In the genomic region with DNA sequence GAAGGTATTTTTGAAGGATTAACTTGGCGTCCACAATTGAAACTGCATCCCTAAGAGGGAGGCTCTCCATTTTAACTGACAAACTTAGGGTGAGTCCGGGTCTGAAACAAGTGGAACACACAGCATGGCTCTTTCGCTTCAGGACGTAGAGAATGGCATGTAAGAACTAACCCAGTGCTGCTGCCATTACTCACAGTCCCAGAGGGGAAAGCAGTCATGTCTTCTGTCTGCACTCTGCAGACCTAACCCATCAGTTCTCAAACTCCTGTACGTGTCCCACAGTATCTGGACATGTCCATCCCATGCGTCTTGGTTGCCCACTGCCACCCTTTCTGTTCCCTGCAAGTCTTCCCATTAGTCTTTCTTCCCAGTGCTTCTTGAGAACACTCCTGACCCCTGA, we compare ENCODE assay signal across 1 cellular context.
TF ChIP-seq lines count a peak whose summit lies in the region.

No MANE protein-coding gene starts in this region.

TF ChIP-seq in K562, 482 proteins besides CTCF, POLR2A, EP300 and RAD21 (continued from another document and continues in another):
- no peak for TF ChIP-seq MYBL2 (IDR thresholded peaks at IDR 0.05; ENCODE audit: low read depth)
- no peak for TF ChIP-seq MYBL2 (CRISPR knock-in tag; IDR thresholded peaks at IDR 0.05; ENCODE audit: borderline replicate concordance)
- no peak for TF ChIP-seq PTBP1 (IDR thresholded peaks at IDR 0.05; ENCODE audit: low read depth, low read length)
- TF ChIP-seq, protein P1, sequence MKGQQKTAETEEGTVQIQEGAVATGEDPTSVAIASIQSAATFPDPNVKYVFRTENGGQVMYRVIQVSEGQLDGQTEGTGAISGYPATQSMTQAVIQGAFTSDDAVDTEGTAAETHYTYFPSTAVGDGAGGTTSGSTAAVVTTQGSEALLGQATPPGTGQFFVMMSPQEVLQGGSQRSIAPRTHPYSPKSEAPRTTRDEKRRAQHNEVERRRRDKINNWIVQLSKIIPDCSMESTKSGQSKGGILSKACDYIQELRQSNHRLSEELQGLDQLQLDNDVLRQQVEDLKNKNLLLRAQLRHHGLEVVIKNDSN (CRISPR knock-in tag; IDR thresholded peaks at IDR 0.05): peak; percentile 35; the same call in 1 of the 2 replicates
- TF ChIP-seq FOXK2 (conservative IDR thresholded peaks at IDR 0.05 in 1 of 2, IDR thresholded peaks at IDR 0.05 in 1 of 2; ENCODE audit: low read depth in 2 of 2): no peak
- TF ChIP-seq, protein P2, sequence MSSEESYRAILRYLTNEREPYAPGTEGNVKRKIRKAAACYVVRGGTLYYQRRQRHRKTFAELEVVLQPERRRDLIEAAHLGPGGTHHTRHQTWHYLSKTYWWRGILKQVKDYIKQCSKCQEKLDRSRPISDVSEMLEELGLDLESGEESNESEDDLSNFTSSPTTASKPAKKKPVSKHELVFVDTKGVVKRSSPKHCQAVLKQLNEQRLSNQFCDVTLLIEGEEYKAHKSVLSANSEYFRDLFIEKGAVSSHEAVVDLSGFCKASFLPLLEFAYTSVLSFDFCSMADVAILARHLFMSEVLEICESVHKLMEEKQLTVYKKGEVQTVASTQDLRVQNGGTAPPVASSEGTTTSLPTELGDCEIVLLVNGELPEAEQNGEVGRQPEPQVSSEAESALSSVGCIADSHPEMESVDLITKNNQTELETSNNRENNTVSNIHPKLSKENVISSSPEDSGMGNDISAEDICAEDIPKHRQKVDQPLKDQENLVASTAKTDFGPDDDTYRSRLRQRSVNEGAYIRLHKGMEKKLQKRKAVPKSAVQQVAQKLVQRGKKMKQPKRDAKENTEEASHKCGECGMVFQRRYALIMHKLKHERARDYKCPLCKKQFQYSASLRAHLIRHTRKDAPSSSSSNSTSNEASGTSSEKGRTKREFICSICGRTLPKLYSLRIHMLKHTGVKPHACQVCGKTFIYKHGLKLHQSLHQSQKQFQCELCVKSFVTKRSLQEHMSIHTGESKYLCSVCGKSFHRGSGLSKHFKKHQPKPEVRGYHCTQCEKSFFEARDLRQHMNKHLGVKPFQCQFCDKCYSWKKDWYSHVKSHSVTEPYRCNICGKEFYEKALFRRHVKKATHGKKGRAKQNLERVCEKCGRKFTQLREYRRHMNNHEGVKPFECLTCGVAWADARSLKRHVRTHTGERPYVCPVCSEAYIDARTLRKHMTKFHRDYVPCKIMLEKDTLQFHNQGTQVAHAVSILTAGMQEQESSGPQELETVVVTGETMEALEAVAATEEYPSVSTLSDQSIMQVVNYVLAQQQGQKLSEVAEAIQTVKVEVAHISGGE (CRISPR knock-in tag; IDR thresholded peaks at IDR 0.05): no peak
- no peak for TF ChIP-seq XRCC4 (IDR thresholded peaks at IDR 0.05; ENCODE audit: extremely low read depth, insufficient read depth, insufficient read length)
- TF ChIP-seq, protein P3, sequence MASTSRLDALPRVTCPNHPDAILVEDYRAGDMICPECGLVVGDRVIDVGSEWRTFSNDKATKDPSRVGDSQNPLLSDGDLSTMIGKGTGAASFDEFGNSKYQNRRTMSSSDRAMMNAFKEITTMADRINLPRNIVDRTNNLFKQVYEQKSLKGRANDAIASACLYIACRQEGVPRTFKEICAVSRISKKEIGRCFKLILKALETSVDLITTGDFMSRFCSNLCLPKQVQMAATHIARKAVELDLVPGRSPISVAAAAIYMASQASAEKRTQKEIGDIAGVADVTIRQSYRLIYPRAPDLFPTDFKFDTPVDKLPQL (IDR thresholded peaks at IDR 0.05; ENCODE audit: extremely low read depth, insufficient read length): no peak
- no peak for TF ChIP-seq TAF9B (IDR thresholded peaks at IDR 0.05; ENCODE audit: partially characterized antibody)
- TF ChIP-seq, protein P4, sequence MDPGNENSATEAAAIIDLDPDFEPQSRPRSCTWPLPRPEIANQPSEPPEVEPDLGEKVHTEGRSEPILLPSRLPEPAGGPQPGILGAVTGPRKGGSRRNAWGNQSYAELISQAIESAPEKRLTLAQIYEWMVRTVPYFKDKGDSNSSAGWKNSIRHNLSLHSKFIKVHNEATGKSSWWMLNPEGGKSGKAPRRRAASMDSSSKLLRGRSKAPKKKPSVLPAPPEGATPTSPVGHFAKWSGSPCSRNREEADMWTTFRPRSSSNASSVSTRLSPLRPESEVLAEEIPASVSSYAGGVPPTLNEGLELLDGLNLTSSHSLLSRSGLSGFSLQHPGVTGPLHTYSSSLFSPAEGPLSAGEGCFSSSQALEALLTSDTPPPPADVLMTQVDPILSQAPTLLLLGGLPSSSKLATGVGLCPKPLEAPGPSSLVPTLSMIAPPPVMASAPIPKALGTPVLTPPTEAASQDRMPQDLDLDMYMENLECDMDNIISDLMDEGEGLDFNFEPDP (CRISPR knock-in tag; IDR thresholded peaks at IDR 0.05): no peak
- no peak for TF ChIP-seq ZNF551 (CRISPR knock-in tag; IDR thresholded peaks at IDR 0.05)
- no peak for TF ChIP-seq CHD1 (IDR thresholded peaks at IDR 0.05; ENCODE audit: low read length)
- TF ChIP-seq STAT5B (CRISPR knock-in tag; IDR thresholded peaks at IDR 0.05): no peak
- TF ChIP-seq, protein P5, sequence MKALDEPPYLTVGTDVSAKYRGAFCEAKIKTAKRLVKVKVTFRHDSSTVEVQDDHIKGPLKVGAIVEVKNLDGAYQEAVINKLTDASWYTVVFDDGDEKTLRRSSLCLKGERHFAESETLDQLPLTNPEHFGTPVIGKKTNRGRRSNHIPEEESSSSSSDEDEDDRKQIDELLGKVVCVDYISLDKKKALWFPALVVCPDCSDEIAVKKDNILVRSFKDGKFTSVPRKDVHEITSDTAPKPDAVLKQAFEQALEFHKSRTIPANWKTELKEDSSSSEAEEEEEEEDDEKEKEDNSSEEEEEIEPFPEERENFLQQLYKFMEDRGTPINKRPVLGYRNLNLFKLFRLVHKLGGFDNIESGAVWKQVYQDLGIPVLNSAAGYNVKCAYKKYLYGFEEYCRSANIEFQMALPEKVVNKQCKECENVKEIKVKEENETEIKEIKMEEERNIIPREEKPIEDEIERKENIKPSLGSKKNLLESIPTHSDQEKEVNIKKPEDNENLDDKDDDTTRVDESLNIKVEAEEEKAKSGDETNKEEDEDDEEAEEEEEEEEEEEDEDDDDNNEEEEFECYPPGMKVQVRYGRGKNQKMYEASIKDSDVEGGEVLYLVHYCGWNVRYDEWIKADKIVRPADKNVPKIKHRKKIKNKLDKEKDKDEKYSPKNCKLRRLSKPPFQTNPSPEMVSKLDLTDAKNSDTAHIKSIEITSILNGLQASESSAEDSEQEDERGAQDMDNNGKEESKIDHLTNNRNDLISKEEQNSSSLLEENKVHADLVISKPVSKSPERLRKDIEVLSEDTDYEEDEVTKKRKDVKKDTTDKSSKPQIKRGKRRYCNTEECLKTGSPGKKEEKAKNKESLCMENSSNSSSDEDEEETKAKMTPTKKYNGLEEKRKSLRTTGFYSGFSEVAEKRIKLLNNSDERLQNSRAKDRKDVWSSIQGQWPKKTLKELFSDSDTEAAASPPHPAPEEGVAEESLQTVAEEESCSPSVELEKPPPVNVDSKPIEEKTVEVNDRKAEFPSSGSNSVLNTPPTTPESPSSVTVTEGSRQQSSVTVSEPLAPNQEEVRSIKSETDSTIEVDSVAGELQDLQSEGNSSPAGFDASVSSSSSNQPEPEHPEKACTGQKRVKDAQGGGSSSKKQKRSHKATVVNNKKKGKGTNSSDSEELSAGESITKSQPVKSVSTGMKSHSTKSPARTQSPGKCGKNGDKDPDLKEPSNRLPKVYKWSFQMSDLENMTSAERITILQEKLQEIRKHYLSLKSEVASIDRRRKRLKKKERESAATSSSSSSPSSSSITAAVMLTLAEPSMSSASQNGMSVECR (CRISPR knock-in tag; IDR thresholded peaks at IDR 0.05): 0 out of 2 replicates have a peak, but pooled peaks have one; percentile 24
- no peak for TF ChIP-seq ZNF146 (CRISPR knock-in tag; IDR thresholded peaks at IDR 0.05; ENCODE audit: unreplicated experiment)
- no peak for TF ChIP-seq PHF8 (IDR thresholded peaks at IDR 0.05; ENCODE audit: borderline replicate concordance, low read length)
- no peak for TF ChIP-seq JUN (IDR thresholded peaks at IDR 0.05; ENCODE audit: borderline replicate concordance, low read depth, low read length)
- no peak for TF ChIP-seq JUN (CRISPR knock-in tag; IDR thresholded peaks at IDR 0.05; ENCODE audit: borderline replicate concordance)
- TF ChIP-seq TAF15 (IDR thresholded peaks at IDR 0.05; ENCODE audit: low read depth, low read length): no peak
- TF ChIP-seq, protein P6, sequence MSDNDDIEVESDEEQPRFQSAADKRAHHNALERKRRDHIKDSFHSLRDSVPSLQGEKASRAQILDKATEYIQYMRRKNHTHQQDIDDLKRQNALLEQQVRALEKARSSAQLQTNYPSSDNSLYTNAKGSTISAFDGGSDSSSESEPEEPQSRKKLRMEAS (CRISPR knock-in tag; IDR thresholded peaks at IDR 0.05): no peak; the same call in 1 of the 2 replicates
- no peak for TF ChIP-seq FOSL1 (tag; conservative IDR thresholded peaks at IDR 0.05)
- TF ChIP-seq CBFA2T2 (conservative IDR thresholded peaks at IDR 0.05): no peak
- TF ChIP-seq, protein P7, sequence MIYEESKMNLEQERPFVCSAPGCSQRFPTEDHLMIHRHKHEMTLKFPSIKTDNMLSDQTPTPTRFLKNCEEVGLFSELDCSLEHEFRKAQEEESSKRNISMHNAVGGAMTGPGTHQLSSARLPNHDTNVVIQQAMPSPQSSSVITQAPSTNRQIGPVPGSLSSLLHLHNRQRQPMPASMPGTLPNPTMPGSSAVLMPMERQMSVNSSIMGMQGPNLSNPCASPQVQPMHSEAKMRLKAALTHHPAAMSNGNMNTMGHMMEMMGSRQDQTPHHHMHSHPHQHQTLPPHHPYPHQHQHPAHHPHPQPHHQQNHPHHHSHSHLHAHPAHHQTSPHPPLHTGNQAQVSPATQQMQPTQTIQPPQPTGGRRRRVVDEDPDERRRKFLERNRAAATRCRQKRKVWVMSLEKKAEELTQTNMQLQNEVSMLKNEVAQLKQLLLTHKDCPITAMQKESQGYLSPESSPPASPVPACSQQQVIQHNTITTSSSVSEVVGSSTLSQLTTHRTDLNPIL (CRISPR knock-in tag; IDR thresholded peaks at IDR 0.05): no peak
- TF ChIP-seq, protein P8, sequence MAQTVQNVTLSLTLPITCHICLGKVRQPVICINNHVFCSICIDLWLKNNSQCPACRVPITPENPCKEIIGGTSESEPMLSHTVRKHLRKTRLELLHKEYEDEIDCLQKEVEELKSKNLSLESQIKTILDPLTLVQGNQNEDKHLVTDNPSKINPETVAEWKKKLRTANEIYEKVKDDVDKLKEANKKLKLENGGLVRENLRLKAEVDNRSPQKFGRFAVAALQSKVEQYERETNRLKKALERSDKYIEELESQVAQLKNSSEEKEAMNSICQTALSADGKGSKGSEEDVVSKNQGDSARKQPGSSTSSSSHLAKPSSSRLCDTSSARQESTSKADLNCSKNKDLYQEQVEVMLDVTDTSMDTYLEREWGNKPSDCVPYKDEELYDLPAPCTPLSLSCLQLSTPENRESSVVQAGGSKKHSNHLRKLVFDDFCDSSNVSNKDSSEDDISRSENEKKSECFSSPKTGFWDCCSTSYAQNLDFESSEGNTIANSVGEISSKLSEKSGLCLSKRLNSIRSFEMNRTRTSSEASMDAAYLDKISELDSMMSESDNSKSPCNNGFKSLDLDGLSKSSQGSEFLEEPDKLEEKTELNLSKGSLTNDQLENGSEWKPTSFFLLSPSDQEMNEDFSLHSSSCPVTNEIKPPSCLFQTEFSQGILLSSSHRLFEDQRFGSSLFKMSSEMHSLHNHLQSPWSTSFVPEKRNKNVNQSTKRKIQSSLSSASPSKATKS (CRISPR knock-in tag; IDR thresholded peaks at IDR 0.05): no peak
- TF ChIP-seq, protein P9, sequence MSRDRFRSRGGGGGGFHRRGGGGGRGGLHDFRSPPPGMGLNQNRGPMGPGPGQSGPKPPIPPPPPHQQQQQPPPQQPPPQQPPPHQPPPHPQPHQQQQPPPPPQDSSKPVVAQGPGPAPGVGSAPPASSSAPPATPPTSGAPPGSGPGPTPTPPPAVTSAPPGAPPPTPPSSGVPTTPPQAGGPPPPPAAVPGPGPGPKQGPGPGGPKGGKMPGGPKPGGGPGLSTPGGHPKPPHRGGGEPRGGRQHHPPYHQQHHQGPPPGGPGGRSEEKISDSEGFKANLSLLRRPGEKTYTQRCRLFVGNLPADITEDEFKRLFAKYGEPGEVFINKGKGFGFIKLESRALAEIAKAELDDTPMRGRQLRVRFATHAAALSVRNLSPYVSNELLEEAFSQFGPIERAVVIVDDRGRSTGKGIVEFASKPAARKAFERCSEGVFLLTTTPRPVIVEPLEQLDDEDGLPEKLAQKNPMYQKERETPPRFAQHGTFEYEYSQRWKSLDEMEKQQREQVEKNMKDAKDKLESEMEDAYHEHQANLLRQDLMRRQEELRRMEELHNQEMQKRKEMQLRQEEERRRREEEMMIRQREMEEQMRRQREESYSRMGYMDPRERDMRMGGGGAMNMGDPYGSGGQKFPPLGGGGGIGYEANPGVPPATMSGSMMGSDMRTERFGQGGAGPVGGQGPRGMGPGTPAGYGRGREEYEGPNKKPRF (IDR thresholded peaks at IDR 0.05; ENCODE audit: low read depth, low read length): no peak
- TF ChIP-seq MYNN (IDR thresholded peaks at IDR 0.05): no peak
- no peak for TF ChIP-seq MYNN (CRISPR knock-in tag; IDR thresholded peaks at IDR 0.05)
- TF ChIP-seq FOXJ2 (tag; IDR thresholded peaks at IDR 0.05): no peak
- TF ChIP-seq ZC3H4 (CRISPR knock-in tag; IDR thresholded peaks at IDR 0.05; ENCODE audit: borderline replicate concordance): peak; percentile 91; the same call in 1 of the 2 replicates
- TF ChIP-seq, protein P10, sequence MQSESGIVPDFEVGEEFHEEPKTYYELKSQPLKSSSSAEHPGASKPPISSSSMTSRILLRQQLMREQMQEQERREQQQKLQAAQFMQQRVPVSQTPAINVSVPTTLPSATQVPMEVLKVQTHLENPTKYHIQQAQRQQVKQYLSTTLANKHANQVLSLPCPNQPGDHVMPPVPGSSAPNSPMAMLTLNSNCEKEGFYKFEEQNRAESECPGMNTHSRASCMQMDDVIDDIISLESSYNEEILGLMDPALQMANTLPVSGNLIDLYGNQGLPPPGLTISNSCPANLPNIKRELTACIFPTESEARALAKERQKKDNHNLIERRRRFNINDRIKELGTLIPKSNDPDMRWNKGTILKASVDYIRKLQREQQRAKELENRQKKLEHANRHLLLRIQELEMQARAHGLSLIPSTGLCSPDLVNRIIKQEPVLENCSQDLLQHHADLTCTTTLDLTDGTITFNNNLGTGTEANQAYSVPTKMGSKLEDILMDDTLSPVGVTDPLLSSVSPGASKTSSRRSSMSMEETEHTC (IDR thresholded peaks at IDR 0.05): no peak
- no peak for TF ChIP-seq WHSC1 (IDR thresholded peaks at IDR 0.05; ENCODE audit: low read length)
- peak in 1 of 2 experiments; percentile 33; a peak in 1 of 4 replicates for TF ChIP-seq MAZ (CRISPR knock-in tag; conservative IDR thresholded peaks at IDR 0.05 in 1 of 2, IDR thresholded peaks at IDR 0.05 in 1 of 2)
- TF ChIP-seq MBD2 (IDR thresholded peaks at IDR 0.05; ENCODE audit: borderline replicate concordance, low read depth): no peak
- TF ChIP-seq PRMT5 (CRISPR knock-in tag; IDR thresholded peaks at IDR 0.05): no peak
- TF ChIP-seq, protein P11, sequence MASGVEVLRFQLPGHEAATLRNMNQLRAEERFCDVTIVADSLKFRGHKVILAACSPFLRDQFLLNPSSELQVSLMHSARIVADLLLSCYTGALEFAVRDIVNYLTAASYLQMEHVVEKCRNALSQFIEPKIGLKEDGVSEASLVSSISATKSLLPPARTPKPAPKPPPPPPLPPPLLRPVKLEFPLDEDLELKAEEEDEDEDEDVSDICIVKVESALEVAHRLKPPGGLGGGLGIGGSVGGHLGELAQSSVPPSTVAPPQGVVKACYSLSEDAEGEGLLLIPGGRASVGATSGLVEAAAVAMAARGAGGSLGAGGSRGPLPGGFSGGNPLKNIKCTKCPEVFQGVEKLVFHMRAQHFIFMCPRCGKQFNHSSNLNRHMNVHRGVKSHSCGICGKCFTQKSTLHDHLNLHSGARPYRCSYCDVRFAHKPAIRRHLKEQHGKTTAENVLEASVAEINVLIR (CRISPR knock-in tag; IDR thresholded peaks at IDR 0.05): no peak
- no peak for TF ChIP-seq RBM25 (IDR thresholded peaks at IDR 0.05; ENCODE audit: low read depth, low read length, severe bottlenecking)
- peak; percentile 3 for TF ChIP-seq KDM5B (IDR thresholded peaks at IDR 0.05; ENCODE audit: insufficient replicate concordance, low read depth, low read length)
- no peak for TF ChIP-seq HSF4 (CRISPR knock-in tag; IDR thresholded peaks at IDR 0.05; ENCODE audit: borderline replicate concordance)
